ENCODE assay signal across 33 cellular contexts in genomic region chr13:107642841-107643240, GRCh38.
DNase-seq lines count a peak whose midpoint lies in the region; ATAC-seq, FAIRE-seq and TF ChIP-seq lines count a peak whose summit lies in the region.
"Had no signal": no experiment of that assay in that cellular context is flagged by ENCODE, and none has a peak within 500 bp of the region (broad histone marks: within the 10 kb centered on the region; RNA-seq: fewer than 3 reads in every experiment).

No MANE protein-coding gene starts in this region.

- no peaks in the 10 kb centered on the region for H3K4me1 ChIP-seq in HepG2 (ENCODE audit: insufficient read depth, low read length)
- H3K4me1 ChIP-seq in right lobe of liver, result no peaks in the 10 kb centered on the region
- no peaks in the 10 kb centered on the region for H3K4me1 ChIP-seq in right cardiac atrium (ENCODE audit: control insufficient read depth, insufficient read depth, low read length)
- H3K4me1 ChIP-seq: breast epithelium, colonic mucosa, foreskin keratinocyte, right atrium auricular region, spleen, transverse colon had no signal

- H4K20me1 ChIP-seq in HepG2 (ENCODE audit: insufficient read depth, low read length), result no peaks in the 10 kb centered on the region

- H3K36me3 Mint-ChIP-seq in activated T-cell treated with anti-CD3 and anti-CD28 coated beads, Interleukin-2, amount 50 U/mL, for 4 hours (ENCODE audit: insufficient read depth), result no peaks in the 10 kb centered on the region
- H3K36me3 Mint-ChIP-seq: activated naive CD4-positive, alpha-beta T cell treated with anti-CD3 and anti-CD28 coated beads, Interleukin-2, amount 50 U/mL, for 24 hours had no signal

- no TSS peak for BruUV-seq in HepG2 (replicated peaks; lab: Mats Ljungman, UMichigan)

- no peaks in the 10 kb centered on the region for H3K36me3 ChIP-seq in HepG2 (replicated peaks in 1 of 2; ENCODE audit: control insufficient read depth in 1 of 2, insufficient read depth in 2 of 2, low read length in 2 of 2)
- no peaks in the 10 kb centered on the region for H3K36me3 ChIP-seq in right lobe of liver
- H3K36me3 ChIP-seq: breast epithelium, colonic mucosa, ovary, right atrium auricular region, spleen, transverse colon had no signal

- H3K4me2 ChIP-seq in HepG2 (ENCODE audit: low read depth, low read length), result no peak overlapping the region
- H3K4me2 ChIP-seq: KMS-11 had no signal

- in situ Hi-C loops in HepG2 (cut with HindIII; ENCODE audit: extremely low pct_ligation_motif_present, low pct_unique_long_range_greater_than_20kb), result no loop called here

- DNase-seq in HepG2 (ENCODE audit: low spot score) (no peak), right lobe of liver (no peak), NCI-H2029 treated with DMSO at 0.1 percent for 48 hours (lab: John Stamatoyannopoulos, UW) (peak; percentile 43), SHP77 treated with DMSO at 0.1 percent for 48 hours (lab: John Stamatoyannopoulos, UW) (peak; percentile 98), RWPE1 (ENCODE audit: low spot score) (no peak), D721Med (ENCODE audit: insufficient read length, low spot score) (no peak), right cardiac atrium (no peak)
- DNase-seq in activated T-cell treated with anti-CD3 and anti-CD28 coated beads, Interleukin-2, amount 50 U/mL, for 4 hours, result no peak
- DNase-seq: ACHN; activated CD4-positive, alpha-beta memory T cell treated with anti-CD3 and anti-CD28 coated beads, Interleukin-2, amount 10 ng/mL, durations not matched to agents 7 days and 5 days; activated CD8-positive, alpha-beta memory T cell treated with anti-CD3 and anti-CD28 coated beads, Interleukin-2, amount 50 U/mL, for 48 hours; colonic mucosa; effector CD8-positive, alpha-beta T cell; EL; foreskin keratinocyte; left cardiac atrium; mammary epithelial cell; MM.1S; NCI-H146; NCI-H524 treated with DMSO at 0.1 percent for 48 hours; ovary; spleen; T-helper 17 cell; transverse colon had no signal

- H3K9me3 ChIP-seq in HepG2 (ENCODE audit: low read length) (no peaks in the 10 kb centered on the region), right lobe of liver (no peaks in the 10 kb centered on the region), right cardiac atrium (ENCODE audit: control insufficient read depth, low read length) (no peaks in the 10 kb centered on the region)
- H3K9me3 ChIP-seq: breast epithelium, colonic mucosa, ovary, right atrium auricular region, transverse colon had no signal

- POLR2A ChIA-PET in HepG2 (lab: Yijun Ruan, JAX), result no interaction called here
- POLR2A ChIA-PET in RWPE1 (lab: Yijun Ruan, JAX; ENCODE audit: low non-redundant PET), result no interaction called here

- TF ChIP-seq POLR2A in HepG2 (IDR thresholded peaks at IDR 0.05; ENCODE audit: insufficient read depth in 1 of 2, low read depth in 2 of 2, low read length in 2 of 2), result no peak
- no peak for TF ChIP-seq POLR2A in right lobe of liver (IDR thresholded peaks at IDR 0.05)

- no peak overlapping the region for H2AFZ ChIP-seq in HepG2 (ENCODE audit: low read length)

- TF ChIP-seq EP300 in HepG2 (IDR thresholded peaks at IDR 0.05; ENCODE audit: low read depth in 2 of 2, low read length in 2 of 2) (no peak), HepG2 (CRISPR knock-in tag; IDR thresholded peaks at IDR 0.05; ENCODE audit: borderline replicate concordance) (no peak)

- H3K9me3 Mint-ChIP-seq in activated T-cell treated with anti-CD3 and anti-CD28 coated beads, Interleukin-2, amount 50 U/mL, for 4 hours, result no peaks in the 10 kb centered on the region

- no peaks in the 10 kb centered on the region for H3K4me1 Mint-ChIP-seq in activated T-cell treated with anti-CD3 and anti-CD28 coated beads, Interleukin-2, amount 50 U/mL, for 4 hours (ENCODE audit: low read depth)
- H3K4me1 Mint-ChIP-seq: activated CD4-positive, alpha-beta memory T cell treated with anti-CD3 and anti-CD28 coated beads, Interleukin-2, amount 10 ng/mL, durations not matched to agents 7 days and 5 days; activated naive CD4-positive, alpha-beta T cell treated with anti-CD3 and anti-CD28 coated beads, Interleukin-2, amount 50 U/mL, for 24 hours; activated T-helper 17 cell treated with anti-CD3 and anti-CD28 coated beads, Interleukin-2, amount 50 U/mL, for 72 hours; T-helper 17 cell had no signal

- no peaks in the 10 kb centered on the region; a peak in 1 of 5 replicates for H3K27me3 ChIP-seq in HepG2 (ENCODE audit: control insufficient read depth in 1 of 2, insufficient read depth in 2 of 2, low read length in 2 of 2)
- no peaks in the 10 kb centered on the region for H3K27me3 ChIP-seq in right lobe of liver
- H3K27me3 ChIP-seq in right cardiac atrium (ENCODE audit: control insufficient read depth, insufficient read depth), result no peaks in the 10 kb centered on the region
- H3K27me3 ChIP-seq: breast epithelium, colonic mucosa, foreskin keratinocyte, ovary, right atrium auricular region, spleen, transverse colon had no signal

- H3K27me3 Mint-ChIP-seq in activated T-cell treated with anti-CD3 and anti-CD28 coated beads, Interleukin-2, amount 50 U/mL, for 4 hours (ENCODE audit: low read depth), result no peaks in the 10 kb centered on the region
- H3K27me3 Mint-ChIP-seq: activated CD4-positive, alpha-beta memory T cell treated with anti-CD3 and anti-CD28 coated beads, Interleukin-2, amount 10 ng/mL, durations not matched to agents 7 days and 5 days; activated naive CD4-positive, alpha-beta T cell treated with anti-CD3 and anti-CD28 coated beads, Interleukin-2, amount 50 U/mL, for 24 hours; activated T-helper 17 cell treated with anti-CD3 and anti-CD28 coated beads, Interleukin-2, amount 50 U/mL, for 72 hours; T-helper 17 cell had no signal

- no peak overlapping the region for H3K9ac ChIP-seq in HepG2 (ENCODE audit: insufficient read depth, low read depth, low read length)
- H3K9ac ChIP-seq: KMS-11 had no signal

- no peak overlapping the region for H3K27ac ChIP-seq in HepG2 (ENCODE audit: extremely low read length, insufficient read depth, low read length)
- H3K27ac ChIP-seq in right lobe of liver, result no peak overlapping the region
- no peak overlapping the region for H3K27ac ChIP-seq in RWPE1
- no peak overlapping the region for H3K27ac ChIP-seq in right cardiac atrium (ENCODE audit: low read length)
- H3K27ac ChIP-seq: breast epithelium, colonic mucosa, foreskin keratinocyte, KMS-11, ovary, right atrium auricular region, SK-N-MC, spleen, transverse colon had no signal

- CTCF ChIA-PET in HepG2 (lab: Yijun Ruan, JAX; ENCODE audit: low intra/inter-chr PET ratio, low total read pairs) (no interaction called here), RWPE1 (lab: Yijun Ruan, JAX) (no interaction called here)

- H3K4me3 ChIP-seq in HepG2 (replicated peaks in 1 of 3; ENCODE audit: insufficient read depth in 1 of 3, low read depth in 2 of 3, low read length in 3 of 3), result no peak overlapping the region
- no peak overlapping the region for H3K4me3 ChIP-seq in right lobe of liver
- no peak overlapping the region for H3K4me3 ChIP-seq in right cardiac atrium (ENCODE audit: low read length)
- H3K4me3 ChIP-seq: breast epithelium, colonic mucosa, ovary, right atrium auricular region, SK-N-MC, spleen, transverse colon had no signal

- intact Hi-C loops in HepG2 (cut with micrococcal nuclease; ENCODE audit: unreplicated experiment), result no loop called here
- intact Hi-C loops in right lobe of liver (cut with DNase I), result no loop called here
- intact Hi-C loops in right cardiac atrium (cut with DNase I), result no loop called here

- no peak for TF ChIP-seq RAD21 in HepG2 (CRISPR knock-in tag; IDR thresholded peaks at IDR 0.05)

- no peak for ATAC-seq in HepG2
- ATAC-seq in right lobe of liver, result no peak
- no peak for ATAC-seq in activated T-cell treated with anti-CD3 and anti-CD28 coated beads, Interleukin-2, amount 50 U/mL, for 4 hours
- no peak for ATAC-seq in right cardiac atrium
- ATAC-seq: activated CD4-positive, CD25-positive, alpha-beta regulatory T cell treated with anti-CD3 and anti-CD28 coated beads, Interleukin-2, amount 50 U/mL, for 24 hours; activated T-helper 17 cell treated with anti-CD3 and anti-CD28 coated beads, Interleukin-2, amount 50 U/mL, for 72 hours; foreskin keratinocyte; HCT116; left cardiac atrium; T-helper 17 cell had no signal

- TF ChIP-seq CTCF in HepG2 (CRISPR knock-in tag; IDR thresholded peaks at IDR 0.05) (no peak), right lobe of liver (IDR thresholded peaks at IDR 0.05) (no peak), RWPE1 (conservative IDR thresholded peaks at IDR 0.05; ENCODE audit: low read depth) (no peak), D721Med (IDR thresholded peaks at IDR 0.05; ENCODE audit: insufficient read depth, missing control alignments) (no peak)

- no peaks in the 10 kb centered on the region for H3K79me2 ChIP-seq in HepG2 (ENCODE audit: insufficient read depth, low read length)

- FAIRE-seq in HepG2 (lab: Jason Lieb, UNC) (no peak), D721Med (lab: Jason Lieb, UNC) (no peak)
- FAIRE-seq: GM12891 had no signal

- no peak overlapping the region for H3K4me3 Mint-ChIP-seq in activated T-cell treated with anti-CD3 and anti-CD28 coated beads, Interleukin-2, amount 50 U/mL, for 4 hours
- H3K4me3 Mint-ChIP-seq: activated CD4-positive, alpha-beta memory T cell treated with anti-CD3 and anti-CD28 coated beads, Interleukin-2, amount 10 ng/mL, durations not matched to agents 7 days and 5 days; activated naive CD4-positive, alpha-beta T cell treated with anti-CD3 and anti-CD28 coated beads, Interleukin-2, amount 50 U/mL, for 24 hours; activated T-helper 17 cell treated with anti-CD3 and anti-CD28 coated beads, Interleukin-2, amount 50 U/mL, for 72 hours; T-helper 17 cell had no signal

- 14% methylated on average over 5 of the region's 5 CpGs for WGBS in HepG2 (ENCODE audit: low lambda C conversion rate)
- WGBS in right lobe of liver (ENCODE audit: insufficient coverage, low coverage, low lambda C conversion rate, missing lambda C conversion rate), result 69% methylated on average over 4 of the region's 5 CpGs
- WGBS in right cardiac atrium, result 67% methylated on average over 5 of the region's 5 CpGs

TF ChIP-seq in HepG2, 621 proteins besides CTCF, POLR2A, EP300 and RAD21 (continues in another document):
- TF ChIP-seq ZNF800 (CRISPR knock-in tag; IDR thresholded peaks at IDR 0.05) (no peak), IKZF1 (IDR thresholded peaks at IDR 0.05) (no peak)

Comparison
In these comparisons a context has a peak if more than half of its experiments do, and no peak if none do; other contexts are left out.
1. DNase-seq: peak in NCI-H2029 treated with DMSO at 0.1 percent for 48 hours (single experiment) and SHP77 treated with DMSO at 0.1 percent for 48 hours (single experiment); none in HepG2 (single experiment), right lobe of liver (0 of 3), RWPE1 (single experiment), D721Med (single experiment), activated T-cell treated with anti-CD3 and anti-CD28 coated beads, Interleukin-2, amount 50 U/mL, for 4 hours (single experiment) and right cardiac atrium (0 of 3).